Comparison of ENCODE assay signal across 30 cellular contexts in genomic region chr10:83835948-83836641, GRCh38.
"Had no signal": no experiment of that assay in that cellular context is flagged by ENCODE, and none has a peak within 500 bp of the region (broad histone marks: within the 10 kb centered on the region; RNA-seq: fewer than 3 reads in every experiment).

No MANE protein-coding gene starts in this region.

- H3K4me3 ChIP-seq: MG63, PC-9 had no signal

- H3K27ac Mint-ChIP-seq: activated CD4-positive, alpha-beta T cell treated with anti-CD3 and anti-CD28 coated beads, Interleukin-2, amount 10 ng/mL, durations not matched to agents 24 days and 14 days; activated CD8-positive, alpha-beta T cell treated with anti-CD3 and anti-CD28 coated beads for 36 hours; activated naive CD8-positive, alpha-beta T cell treated with anti-CD3 and anti-CD28 coated beads for 36 hours; activated T-cell treated with anti-CD3 and anti-CD28 coated beads, Interleukin-2, amount 50 U/mL, for 72 hours; activated T-helper 17 cell treated with anti-CD3 and anti-CD28 coated beads, Interleukin-2, amount 50 U/mL, for 72 hours; T-helper 1 cell treated with Interleukin-12 subunit alpha and Interleukin-12 subunit beta and Interleukin-4 antibody, amounts not matched to agents 30 μg/mL and 1 μg/mL, for 36 hours; T-helper 2 cell treated with Interferon-gamma antibody and Interleukin-4, amounts not matched to agents 5 μg/mL and 100 μg/mL, for 36 hours had no signal

- H3K36me3 ChIP-seq: brain microvascular endothelial cell, MG63 had no signal

- H3K27me3 Mint-ChIP-seq: activated CD4-positive, alpha-beta T cell treated with anti-CD3 and anti-CD28 coated beads, Interleukin-2, amount 10 ng/mL, durations not matched to agents 24 days and 14 days; activated CD8-positive, alpha-beta T cell treated with anti-CD3 and anti-CD28 coated beads for 36 hours; activated naive CD8-positive, alpha-beta T cell treated with anti-CD3 and anti-CD28 coated beads for 36 hours; activated T-helper 17 cell treated with anti-CD3 and anti-CD28 coated beads, Interleukin-2, amount 50 U/mL, for 72 hours had no signal

- H3K9me3 Mint-ChIP-seq: activated CD4-positive, alpha-beta T cell treated with anti-CD3 and anti-CD28 coated beads, Interleukin-2, amount 10 ng/mL, durations not matched to agents 24 days and 14 days; activated CD8-positive, alpha-beta T cell treated with anti-CD3 and anti-CD28 coated beads for 36 hours; activated naive CD8-positive, alpha-beta T cell treated with anti-CD3 and anti-CD28 coated beads for 36 hours; activated T-helper 17 cell treated with anti-CD3 and anti-CD28 coated beads, Interleukin-2, amount 50 U/mL, for 72 hours; T-helper 1 cell treated with Interleukin-12 subunit alpha and Interleukin-12 subunit beta and Interleukin-4 antibody, amounts not matched to agents 30 μg/mL and 1 μg/mL, for 36 hours; T-helper 2 cell treated with Interferon-gamma antibody and Interleukin-4, amounts not matched to agents 5 μg/mL and 100 μg/mL, for 36 hours had no signal

- H3K4me2 ChIP-seq: PC-9 had no signal

- H3K36me3 Mint-ChIP-seq: activated naive CD8-positive, alpha-beta T cell treated with anti-CD3 and anti-CD28 coated beads for 36 hours had no signal

- H3K27ac ChIP-seq: brain microvascular endothelial cell, PC-9, RWPE1 had no signal

- H3K9me3 ChIP-seq: MG63 had no signal

- H3K4me1 Mint-ChIP-seq: activated CD4-positive, alpha-beta T cell treated with anti-CD3 and anti-CD28 coated beads, Interleukin-2, amount 10 ng/mL, durations not matched to agents 24 days and 14 days; activated naive CD8-positive, alpha-beta T cell treated with anti-CD3 and anti-CD28 coated beads for 36 hours; activated T-helper 17 cell treated with anti-CD3 and anti-CD28 coated beads, Interleukin-2, amount 50 U/mL, for 72 hours had no signal

- DNase-seq: activated CD4-positive, alpha-beta T cell treated with anti-CD3 and anti-CD28 coated beads, Interleukin-2, amount 10 ng/mL, durations not matched to agents 24 days and 14 days; activated CD4-positive, alpha-beta T cell treated with anti-CD3 and anti-CD28 coated beads, Interleukin-2, amount 50 U/mL, for 4 hours; activated CD8-positive, alpha-beta T cell treated with anti-CD3 and anti-CD28 coated beads for 36 hours; activated effector memory CD4-positive, alpha-beta T cell treated with anti-CD3 and anti-CD28 coated beads, Interleukin-2, amount 50 U/mL, for 16 hours; activated naive CD4-positive, alpha-beta T cell; activated naive CD4-positive, alpha-beta T cell treated with anti-CD3 and anti-CD28 coated beads, Interleukin-2, amount 50 U/mL, for 16 hours; activated naive CD8-positive, alpha-beta T cell treated with anti-CD3 and anti-CD28 coated beads for 36 hours; activated T-cell treated with anti-CD3 and anti-CD28 coated beads, Interleukin-2, amount 50 U/mL, for 1 hour; activated T-cell treated with anti-CD3 and anti-CD28 coated beads, Interleukin-2, amount 50 U/mL, for 72 hours; amniotic stem cell; aorta; brain microvascular endothelial cell; central memory CD4-positive, alpha-beta T cell; Kasumi-1; KG1; MG63; NCI-H1048; NCI-H1105 treated with DMSO at 0.1 percent for 48 hours; NCI-H1436; NCI-H187; NCI-H2029 treated with DMSO at 0.1 percent for 48 hours; NCI-H2107; NCI-H510A; NCI-H526; PC-9; SIG-M5 had no signal

- H3K4me3 Mint-ChIP-seq: activated CD4-positive, alpha-beta T cell treated with anti-CD3 and anti-CD28 coated beads, Interleukin-2, amount 10 ng/mL, durations not matched to agents 24 days and 14 days; activated CD8-positive, alpha-beta T cell treated with anti-CD3 and anti-CD28 coated beads for 36 hours; activated naive CD8-positive, alpha-beta T cell treated with anti-CD3 and anti-CD28 coated beads for 36 hours; activated T-cell treated with anti-CD3 and anti-CD28 coated beads, Interleukin-2, amount 50 U/mL, for 72 hours; activated T-helper 17 cell treated with anti-CD3 and anti-CD28 coated beads, Interleukin-2, amount 50 U/mL, for 72 hours; T-helper 1 cell treated with Interleukin-12 subunit alpha and Interleukin-12 subunit beta and Interleukin-4 antibody, amounts not matched to agents 30 μg/mL and 1 μg/mL, for 36 hours; T-helper 2 cell treated with Interferon-gamma antibody and Interleukin-4, amounts not matched to agents 5 μg/mL and 100 μg/mL, for 36 hours had no signal

- H3K27me3 ChIP-seq: brain microvascular endothelial cell, MG63 had no signal

- H2AFZ ChIP-seq: PC-9 had no signal
